In the genomic region with DNA sequence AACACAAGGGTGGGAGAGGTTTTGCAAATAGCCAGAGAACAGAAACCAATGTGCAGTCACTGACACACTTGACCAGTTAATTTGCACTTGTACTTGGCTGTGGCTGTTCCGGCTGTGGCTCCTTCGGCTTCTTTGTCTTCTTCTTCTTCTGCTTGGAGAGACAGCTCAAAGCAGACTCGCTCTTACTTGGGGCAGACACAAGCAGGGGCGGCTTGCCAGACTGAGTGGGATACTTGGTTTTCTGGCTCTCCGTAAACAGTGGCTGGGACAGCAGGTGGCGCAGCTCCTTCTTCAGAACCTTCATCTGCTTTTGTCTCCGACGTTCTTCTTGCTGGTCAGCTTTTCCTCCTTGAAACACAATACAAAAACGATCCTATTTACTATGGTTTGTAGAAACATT, we compare ENCODE assay signal across 8 cellular contexts.
A peak's percentile ranks its signal among the peaks of the same experiment; 100 is the strongest.
DNase-seq lines count a peak whose midpoint lies in the region; ATAC-seq and TF ChIP-seq lines count a peak whose summit lies in the region.

No MANE protein-coding gene starts in this region.

- intact Hi-C loops in head of caudate nucleus (cut with DNase I) = no loop called here

- H3K27ac ChIP-seq in WERI-Rb-1 = no peak overlapping the region; the same call in 1 of the 2 replicates

- no peaks in the 10 kb centered on the region for H3K9me3 ChIP-seq in WERI-Rb-1 (ENCODE audit: severe bottlenecking)

- peaks cover 89% of the 10 kb centered on the region for H3K36me3 ChIP-seq in WERI-Rb-1

- DNase-seq in WERI-Rb-1 = peak; percentile 54
- peak; percentile 50 to 90 (median 78) for DNase-seq in head of caudate nucleus
- peak; percentile 56 for DNase-seq in putamen (ENCODE audit: low spot score)
- DNase-seq in HuH-7.5 (ENCODE audit: low spot score) = no peak
- DNase-seq in NCI-H1436 (lab: John Stamatoyannopoulos, UW) = no peak
- no peak for DNase-seq in activated CD4-positive, alpha-beta T cell treated with anti-CD3 and anti-CD28 coated beads, Interleukin-2, amount 50 U/mL, for 48 hours

- TF ChIP-seq CTCF in GM12875 (IDR thresholded peaks at IDR 0.05; ENCODE audit: borderline replicate concordance, insufficient read depth, low read depth, low read length) (peak; percentile 10; the same call in 1 of the 2 replicates), WERI-Rb-1 (IDR thresholded peaks at IDR 0.05; ENCODE audit: low read depth, low read length) (peak; percentile 74)

- H3K27me3 ChIP-seq in WERI-Rb-1 (ENCODE audit: insufficient read depth, low read depth, severe bottlenecking) = no peaks in the 10 kb centered on the region

- H3K4me3 ChIP-seq in GM12875 (ENCODE audit: low read depth, low read length) = no peak overlapping the region
- H3K4me3 ChIP-seq in WERI-Rb-1 (ENCODE audit: low read depth, low read length) = no peak overlapping the region

- ATAC-seq in GM18517 (IDR thresholded peaks at IDR 0.05; ENCODE audit: unreplicated experiment) = no peak

Comparison
In these comparisons a context has a peak if more than half of its experiments do, and no peak if none do; other contexts are left out.
1. DNase-seq: peak in WERI-Rb-1 (single experiment), head of caudate nucleus (42 of 42) and putamen (single experiment); none in HuH-7.5 (single experiment), NCI-H1436 (single experiment) and activated CD4-positive, alpha-beta T cell treated with anti-CD3 and anti-CD28 coated beads, Interleukin-2, amount 50 U/mL, for 48 hours (0 of 2).